8 cellular contexts compared by ENCODE assay signal in genomic region chr18:9914584-9915290, GRCh38. TPM values are rescaled to one million over a fixed set of nuclear protein-coding genes. Genes with fewer than 3 reads are reported as not detected.
DNase-seq lines count a peak whose midpoint lies in the region; ATAC-seq and TF ChIP-seq lines count a peak whose summit lies in the region.

No MANE protein-coding gene starts in this region.

- no peaks in the 10 kb centered on the region; the same call in 1 of the 2 replicates for H3K36me3 ChIP-seq in DND-41 (ENCODE audit: insufficient read depth, low read length)
- no peaks in the 10 kb centered on the region for H3K36me3 ChIP-seq in KMS-11 (ENCODE audit: insufficient read depth)
- H3K36me3 ChIP-seq in adrenal gland (replicated peaks in 1 of 2) = no peaks in the 10 kb centered on the region

- TF ChIP-seq CTCF in DND-41 (IDR thresholded peaks at IDR 0.05; ENCODE audit: borderline replicate concordance, extremely low read depth, low read length, poor library complexity, severe bottlenecking) (no peak), KMS-11 (conservative IDR thresholded peaks at IDR 0.05; ENCODE audit: low read depth, low read length) (no peak), adrenal gland (IDR thresholded peaks at IDR 0.05) (peak in 1 of 6 experiments; percentile 8)

- TF ChIP-seq POLR2A in adrenal gland (IDR thresholded peaks at IDR 0.05) = peak in 1 of 2 donors; percentile 87

- H3K27me3 ChIP-seq in DND-41 (ENCODE audit: insufficient read depth, low read length, poor library complexity) (peaks cover 2% of the 10 kb centered on the region), KMS-11 (ENCODE audit: insufficient read depth, low read depth) (no peaks in the 10 kb centered on the region), adrenal gland (no peaks in the 10 kb centered on the region)

- peak overlapping the region; percentile 71; the same call in 1 of the 2 replicates for H2AFZ ChIP-seq in DND-41 (ENCODE audit: low read depth, low read length)
- 0 out of 2 replicates have a peak overlapping the region, but pooled peaks have one; percentile 11 for H2AFZ ChIP-seq in KMS-11 (ENCODE audit: low read depth)

- WGBS in adrenal gland, 4 donors = 0% methylated on average over 5 to 77 of the region's 77 CpGs

- intact Hi-C loops in adrenal gland (cut with DNase I) (no loop called here), sciatic nerve (cut with DNase I) (no loop called here)

- peaks cover 52% of the 10 kb centered on the region for H3K4me1 ChIP-seq in DND-41 (ENCODE audit: insufficient read depth, low read length)
- peaks cover 43% of the 10 kb centered on the region for H3K4me1 ChIP-seq in KMS-11 (ENCODE audit: low read depth, poor library complexity, severe bottlenecking)
- peaks cover 24 to 39% of the 10 kb centered on the region in 2 donors for H3K4me1 ChIP-seq in adrenal gland (replicated peaks in 1 of 2)

- H3K27ac ChIP-seq in DND-41 (ENCODE audit: low read length) (peak overlapping the region; percentile 86), KMS-11 (peak overlapping the region; percentile 90), adrenal gland (peak overlapping the region; percentile 96 to 100 (median 100))

- H4K20me1 ChIP-seq in DND-41 (ENCODE audit: insufficient read depth, low read length) = peaks cover 50% of the 10 kb centered on the region
- peaks cover 41% of the 10 kb centered on the region for H4K20me1 ChIP-seq in KMS-11 (ENCODE audit: insufficient read depth)

- H3K9me3 ChIP-seq in DND-41 (ENCODE audit: insufficient read depth, low read length, severe bottlenecking) (no peaks in the 10 kb centered on the region), adrenal gland (replicated peaks in 1 of 3) (no peaks in the 10 kb centered on the region)

- H3K4me2 ChIP-seq in DND-41 (ENCODE audit: insufficient read depth, low read length) = peak overlapping the region; percentile 74
- peak overlapping the region; percentile 63 for H3K4me2 ChIP-seq in KMS-11

- peak overlapping the region; percentile 70 to 93 for H3K4me3 ChIP-seq in DND-41 (ENCODE audit: low read depth in 1 of 2, low read length in 2 of 2)
- H3K4me3 ChIP-seq in KMS-11 (IDR thresholded peaks at IDR 0.05; ENCODE audit: insufficient read depth, low read depth, low read length) = no peak overlapping the region
- H3K4me3 ChIP-seq in adrenal gland = peak overlapping the region; percentile 36 to 99 (median 98)

- H3K79me2 ChIP-seq in DND-41 (ENCODE audit: insufficient read depth, low read length) (peaks cover 60% of the 10 kb centered on the region), KMS-11 (ENCODE audit: insufficient read depth, low read depth) (peaks cover 51% of the 10 kb centered on the region)

- peak; percentile 77 for DNase-seq in DND-41
- peak; percentile 59 to 81 (median 71) for DNase-seq in T-helper 1 cell
- DNase-seq in adrenal gland = peak; percentile 86 to 91 (median 90)
- DNase-seq in hepatic stellate cell (ENCODE audit: low spot score) = peak; percentile 57
- peak; percentile 81 for DNase-seq in sciatic nerve (ENCODE audit: low spot score)
- no peak for DNase-seq in NCI-H446 treated with DMSO at 0.1 percent for 48 hours (lab: John Stamatoyannopoulos, UW)

- peak overlapping the region; percentile 93 for H3K9ac ChIP-seq in DND-41 (ENCODE audit: low read depth, low read length)
- peak overlapping the region; percentile 84 for H3K9ac ChIP-seq in KMS-11

- peak; percentile 39 for ATAC-seq in DND-41 (ENCODE audit: insufficient read depth, low read depth)
- ATAC-seq in GM21723 (IDR thresholded peaks at IDR 0.05; ENCODE audit: unreplicated experiment) = peak; percentile 37
- ATAC-seq in sciatic nerve = no peak

RNA-seq across cellular contexts. Expression of gene VAPA, which starts 0.9 kb away (rescaled TPM):
- total RNA-seq in adrenal gland (100 to 1,000 TPM; 324 to 894 (median 436) TPM), sciatic nerve (184 TPM)
- 100 to 1,000 TPM in 2 of 3 donors, 10 to 100 TPM in 1; 71.3 to 900 (median 120) TPM for polyA plus RNA-seq in adrenal gland

RNA-seq across cellular contexts. Expression of gene TXNDC2, which starts 29.0 kb away (rescaled TPM):
- total RNA-seq in adrenal gland = under 1 TPM in 5 of 8 donors, not detected in 3; 0.08 to 0.43 (median 0.25) TPM
- under 1 TPM in 1 of 3 donors, not detected in 2; 0.22 TPM for polyA plus RNA-seq in adrenal gland
- not detected for total RNA-seq in sciatic nerve
